In genomic region chr19:14446336-14447036, GRCh38 we compare ENCODE assay signal across 20 cellular contexts. TPM values are rescaled to one million over a fixed set of nuclear protein-coding genes. Genes with fewer than 3 reads are reported as not detected.
DNase-seq lines count a peak whose midpoint lies in the region; ATAC-seq, FAIRE-seq and TF ChIP-seq lines count a peak whose summit lies in the region.
"Had no signal": no experiment of that assay in that cellular context is flagged by ENCODE, and none has a peak within 500 bp of the region (broad histone marks: within the 10 kb centered on the region; RNA-seq: fewer than 3 reads in every experiment).

No MANE protein-coding gene starts in this region.

- H3K27ac Mint-ChIP-seq in CD4-positive, CD25-positive, alpha-beta regulatory T cell = peak overlapping the region in 2 of 3 donors; percentile 47 to 52
- peak overlapping the region in 4 of 6 donors; percentile 43 to 80 (median 60) for H3K27ac Mint-ChIP-seq in immature natural killer cell
- H3K27ac Mint-ChIP-seq: CD8-positive, alpha-beta T cell had no signal

- no peak for ATAC-seq in CD4-positive, CD25-positive, alpha-beta regulatory T cell (ENCODE audit: low read depth in 2 of 2)
- ATAC-seq in GM12878 = no peak
- ATAC-seq: A549; CD8-positive, alpha-beta T cell had no signal

- H3K4me3 ChIP-seq in CD4-positive, CD25-positive, alpha-beta regulatory T cell (ENCODE audit: low read depth, low read length) = no peak overlapping the region
- no peak overlapping the region for H3K4me3 ChIP-seq in GM12878
- H3K4me3 ChIP-seq: A549, HAP-1 had no signal

- intact Hi-C loops in GM12878 (cut with micrococcal nuclease; ENCODE audit: unreplicated experiment) = no loop called here

- TF ChIP-seq RAD21 in GM12878 (IDR thresholded peaks at IDR 0.05; ENCODE audit: insufficient read depth, low read depth, low read length) = no peak

- peaks cover 3% of the 10 kb centered on the region; the same call in 1 of the 2 replicates for H3K79me2 ChIP-seq in GM12878 (ENCODE audit: control insufficient read depth, insufficient read depth, low read length)

- no peak for DNase-seq in CD4-positive, CD25-positive, alpha-beta regulatory T cell
- peak; percentile 5 for DNase-seq in D341Med (ENCODE audit: low spot score)
- no peak for DNase-seq in GM12878 (ENCODE audit: low read depth, low spot score)
- no peak for DNase-seq in immature natural killer cell
- no peak for DNase-seq in GDM1 (lab: John Stamatoyannopoulos, UW)
- no peak for DNase-seq in OCI-M2 (lab: John Stamatoyannopoulos, UW; ENCODE audit: unreplicated experiment)
- no peak for DNase-seq in DMS153 treated with DMSO at 0.1 percent for 48 hours (lab: John Stamatoyannopoulos, UW; ENCODE audit: unreplicated experiment)
- no peak for DNase-seq in dedifferentiated amniotic fluid mesenchymal stem cell (ENCODE audit: extremely low spot score)
- DNase-seq: BE2C; CD8-positive, alpha-beta T cell; COR-L47; DMS53; GOT3; IMR-90; KG1 had no signal

- H3K9ac ChIP-seq in GM12878 (ENCODE audit: control insufficient read depth, insufficient read depth, low read length) = no peak overlapping the region

- no peak overlapping the region for H3K4me3 Mint-ChIP-seq in CD4-positive, CD25-positive, alpha-beta regulatory T cell
- H3K4me3 Mint-ChIP-seq in immature natural killer cell = no peak overlapping the region
- H3K4me3 Mint-ChIP-seq: CD8-positive, alpha-beta T cell had no signal

- FAIRE-seq in GM12878 (lab: Jason Lieb, UNC) = no peak
- FAIRE-seq: A549, GM18507 had no signal

- RAD21 ChIA-PET in GM12878 (lab: Charles Lee; ENCODE audit: unreplicated experiment) = interaction anchor here (0.6 kb wide), 1 partner anchor 310 kb away, joined by 3 read pairs; no protein-coding TSS in a partner anchor

- peaks cover 87% of the 10 kb centered on the region for H3K36me3 ChIP-seq in CD4-positive, CD25-positive, alpha-beta regulatory T cell (ENCODE audit: control insufficient read depth, insufficient read depth, low read length)
- peaks cover 35 to 57% of the 10 kb centered on the region in 2 experiments for H3K36me3 ChIP-seq in GM12878 (ENCODE audit: control insufficient read depth in 2 of 2, insufficient read depth in 2 of 2, low read length in 1 of 2)

- no peak overlapping the region for H2AFZ ChIP-seq in GM12878 (ENCODE audit: control insufficient read depth, low read depth, low read length)

- POLR2A ChIA-PET in GM12878 (lab: Charles Lee) = no interaction called here

- TF ChIP-seq EP300 in GM12878 (IDR thresholded peaks at IDR 0.05; ENCODE audit: borderline replicate concordance in 1 of 2, control insufficient read depth in 1 of 2, low read depth in 2 of 2, low read length in 2 of 2) = no peak

- H4K20me1 ChIP-seq in GM12878 (ENCODE audit: control insufficient read depth, insufficient read depth) = no peaks in the 10 kb centered on the region; the same call in 1 of the 2 replicates

- no peak for TF ChIP-seq POLR2A in GM12878 (IDR thresholded peaks at IDR 0.05; ENCODE audit: low read depth, low read length)

- no peaks in the 10 kb centered on the region for H3K27me3 ChIP-seq in CD4-positive, CD25-positive, alpha-beta regulatory T cell (ENCODE audit: control insufficient read depth, insufficient read depth, low read length)
- H3K27me3 ChIP-seq in GM12878 (replicated peaks in 1 of 2; ENCODE audit: control insufficient read depth in 2 of 2, insufficient read depth in 2 of 2, low read length in 1 of 2) = no peaks in the 10 kb centered on the region
- H3K27me3 ChIP-seq: BE2C had no signal

- SMC1A ChIA-PET in GM12878 (lab: Charles Lee; ENCODE audit: uncharacterized antibody, unreplicated experiment) = no interaction called here

- H3K4me1 Mint-ChIP-seq in CD4-positive, CD25-positive, alpha-beta regulatory T cell = peaks cover 0 to 47% (median 20%) of the 10 kb centered on the region in 4 donors
- peaks cover 43 to 46% of the 10 kb centered on the region in 2 donors for H3K4me1 Mint-ChIP-seq in immature natural killer cell

- no peak overlapping the region for H3K4me2 ChIP-seq in GM12878 (ENCODE audit: control insufficient read depth, insufficient read depth)
- H3K4me2 ChIP-seq: A549 had no signal

- in situ Hi-C loops in GM12878 (cut with MboI) = no loop called here

- no peak for TF ChIP-seq CTCF in GM12878 (IDR thresholded peaks at IDR 0.05 in 2 of 3, conservative IDR thresholded peaks at IDR 0.05 in 1 of 3; ENCODE audit: control insufficient read depth in 2 of 3, extremely low read depth in 1 of 3, insufficient read depth in 1 of 3, low read depth in 3 of 3, low read length in 3 of 3)

- CTCF ChIA-PET in GM12878 (lab: Yijun Ruan, JAX) = interaction anchor here (0.7 to 0.8 kb wide), 2 partner anchors 14 to 33 kb away, joined by 3 read pairs; no protein-coding TSS in a partner anchor

- H3K9me3 ChIP-seq in CD4-positive, CD25-positive, alpha-beta regulatory T cell (ENCODE audit: control insufficient read depth in 2 of 2, low read length in 2 of 2) = no peaks in the 10 kb centered on the region
- H3K9me3 ChIP-seq in GM12878 (replicated peaks; ENCODE audit: control insufficient read depth, insufficient read depth, low read length) = no peaks in the 10 kb centered on the region; the same call in 2 of the 3 replicates
- H3K9me3 ChIP-seq: A549, BE2C, HAP-1 had no signal

- H3K36me3 Mint-ChIP-seq in CD4-positive, CD25-positive, alpha-beta regulatory T cell = peaks cover 50% of the 10 kb centered on the region
- H3K36me3 Mint-ChIP-seq in immature natural killer cell = peaks cover 32 to 52% (median 40%) of the 10 kb centered on the region in 3 donors

- no peak overlapping the region for H3K27ac ChIP-seq in CD4-positive, CD25-positive, alpha-beta regulatory T cell (ENCODE audit: insufficient read depth, low read length, poor library complexity, severe bottlenecking)
- no peak overlapping the region for H3K27ac ChIP-seq in GM12878 (ENCODE audit: control insufficient read depth, insufficient read depth)
- H3K27ac ChIP-seq: A549, C4-2B, HL-60 had no signal

- H3K9me3 Mint-ChIP-seq in CD4-positive, CD25-positive, alpha-beta regulatory T cell = no peaks in the 10 kb centered on the region
- no peaks in the 10 kb centered on the region for H3K9me3 Mint-ChIP-seq in immature natural killer cell
- H3K9me3 Mint-ChIP-seq: CD8-positive, alpha-beta T cell had no signal

- 99% methylated on average over 10 of the region's 10 CpGs for WGBS in GM12878 (ENCODE audit: insufficient coverage, insufficient replicate concordance, low lambda C conversion rate, missing lambda C conversion rate)

- BruUV-seq in GM12878 (replicated peaks; lab: Mats Ljungman, UMichigan) = no TSS peak

- H3K27me3 Mint-ChIP-seq in CD4-positive, CD25-positive, alpha-beta regulatory T cell = no peaks in the 10 kb centered on the region
- peaks cover 4 to 6% (median 4%) of the 10 kb centered on the region in 3 donors for H3K27me3 Mint-ChIP-seq in immature natural killer cell (ENCODE audit: low read depth in 3 of 3)

- H3K4me1 ChIP-seq in CD4-positive, CD25-positive, alpha-beta regulatory T cell (ENCODE audit: control insufficient read depth, insufficient read depth, low read length, poor library complexity, severe bottlenecking) = peaks cover 10% of the 10 kb centered on the region
- H3K4me1 ChIP-seq in GM12878 (ENCODE audit: control insufficient read depth, insufficient read depth, low read length) = no peaks in the 10 kb centered on the region
- H3K4me1 ChIP-seq: A549, BE2C, HAP-1 had no signal

RNA-seq across cellular contexts. Expression of gene PKN1, which starts 13.4 kb away (rescaled TPM):
- 151 TPM for total RNA-seq in CD4-positive, CD25-positive, alpha-beta regulatory T cell
- 10 to 100 TPM; 43.2 to 61.7 (median 52.1) TPM for polyA plus RNA-seq in CD4-positive, CD25-positive, alpha-beta regulatory T cell
- total RNA-seq in GM12878 (2013; cell fraction: nucleolus; rRNA removed) = 65.2 and 69.3 TPM in 2 replicates
- 68.0 and 80.0 TPM in 2 replicates for total RNA-seq in GM12878 (2014; rRNA removed)
- total RNA-seq in GM12878 (2014; rRNA removed; fragmentation: Illumina TruSeq; extraction: Trizol) = 47.8 and 54.2 TPM in 2 replicates
- total RNA-seq in GM12878 (2021) = 189 and 202 TPM in 2 replicates
- polyA plus RNA-seq in GM12878 (2011; ENCODE audit: low read depth) = 24.3 TPM
- 26.0 and 49.8 TPM in 2 replicates for polyA plus RNA-seq in GM12878 (2011; rRNA removed)
- polyA plus RNA-seq in GM12878 (2011; cell fraction: cytosol; rRNA removed) = 60.4 and 77.2 TPM in 2 replicates
- 89.7 and 112 TPM in 2 replicates for polyA plus RNA-seq in GM12878 (2011; cell fraction: nucleus; rRNA removed)
- 75.7 and 100 TPM in 2 replicates for polyA plus RNA-seq in GM12878 (2012)
- polyA plus RNA-seq in GM12878 (2014; fragmentation: Illumina TruSeq; extraction: Trizol) = 18.9 and 45.4 TPM in 2 replicates
- polyA plus RNA-seq in GM12878 (2014; fragmentation: Nextera tagmentation; extraction: Ambion mirVana) = 1 to 10 TPM; 1.0 to 1.4 TPM
- 77.3 and 91.2 TPM in 2 replicates for polyA plus RNA-seq in GM12878 (2014; rRNA removed)
- 10 to 100 TPM; 51.3 to 60.1 TPM for polyA plus RNA-seq in GM12878 (2016; fragmentation: Nextera tagmentation; extraction: Ambion mirVana)
- 59.2 and 121 TPM in 2 replicates for polyA minus RNA-seq in GM12878 (2011; rRNA and poly(A)+ RNA removed)
- polyA minus RNA-seq in GM12878 (2011; cell fraction: cytosol; rRNA and poly(A)+ RNA removed) = 51.6 and 70.8 TPM in 2 replicates
- 17.0 and 26.6 TPM in 2 replicates for polyA minus RNA-seq in GM12878 (2011; cell fraction: nucleus; rRNA and poly(A)+ RNA removed)
- polyA plus RNA-seq in immature natural killer cell = 10 to 100 TPM; 74.3 to 94.6 (median 84.7) TPM

RNA-seq across cellular contexts. Expression of gene DDX39A, which starts 27.3 kb away (rescaled TPM):
- total RNA-seq in CD4-positive, CD25-positive, alpha-beta regulatory T cell = 232 TPM
- polyA plus RNA-seq in CD4-positive, CD25-positive, alpha-beta regulatory T cell = 100 to 1,000 TPM; 110 to 150 (median 125) TPM
- 162 and 204 TPM in 2 replicates for total RNA-seq in GM12878 (2013; cell fraction: nucleolus; rRNA removed)
- total RNA-seq in GM12878 (2014; rRNA removed) (248 and 280 TPM in 2 replicates), GM12878 (2014; rRNA removed; fragmentation: Illumina TruSeq; extraction: Trizol) (109 and 116 TPM in 2 replicates), GM12878 (2021) (218 and 236 TPM in 2 replicates)
- polyA plus RNA-seq in GM12878 (2011; ENCODE audit: low read depth) = 90.3 TPM
- polyA plus RNA-seq in GM12878 (2011; rRNA removed) (56.8 and 134 TPM in 2 replicates), GM12878 (2014; fragmentation: Illumina TruSeq; extraction: Trizol) (40.7 and 113 TPM in 2 replicates), GM12878 (2014; fragmentation: Nextera tagmentation; extraction: Ambion mirVana) (100 to 1,000 TPM; 168 to 212 TPM), GM12878 (2014; rRNA removed) (249 and 298 TPM in 2 replicates), GM12878 (2016; fragmentation: Nextera tagmentation; extraction: Ambion mirVana) (100 to 1,000 TPM; 356 to 378 TPM), immature natural killer cell (100 to 1,000 TPM; 117 to 177 (median 144) TPM)
- 158 and 220 TPM in 2 replicates for polyA plus RNA-seq in GM12878 (2011; cell fraction: cytosol; rRNA removed)
- polyA plus RNA-seq in GM12878 (2011; cell fraction: nucleus; rRNA removed) = 1,234 and 1,343 TPM in 2 replicates
- 147 and 173 TPM in 2 replicates for polyA plus RNA-seq in GM12878 (2012)
- polyA minus RNA-seq in GM12878 (2011; rRNA and poly(A)+ RNA removed) = 84.7 and 109 TPM in 2 replicates
- 46.0 and 52.9 TPM in 2 replicates for polyA minus RNA-seq in GM12878 (2011; cell fraction: cytosol; rRNA and poly(A)+ RNA removed)
- polyA minus RNA-seq in GM12878 (2011; cell fraction: nucleus; rRNA and poly(A)+ RNA removed) = 125 and 175 TPM in 2 replicates

RNA-seq across cellular contexts. Expression of gene PTGER1, which starts 28.7 kb away (rescaled TPM):
- not detected for total RNA-seq in CD4-positive, CD25-positive, alpha-beta regulatory T cell
- not detected for polyA plus RNA-seq in CD4-positive, CD25-positive, alpha-beta regulatory T cell
- not detected in 2 replicates for total RNA-seq in GM12878 (2013; cell fraction: nucleolus; rRNA removed)
- total RNA-seq in GM12878 (2014; rRNA removed) (not detected in 2 replicates), GM12878 (2014; rRNA removed; fragmentation: Illumina TruSeq; extraction: Trizol) (not detected in 2 replicates), GM12878 (2021) (not detected in 2 replicates)
- polyA plus RNA-seq in GM12878 (2011; ENCODE audit: low read depth) = not detected
- polyA plus RNA-seq in GM12878 (2011; rRNA removed) (not detected in 2 replicates), GM12878 (2014; fragmentation: Illumina TruSeq; extraction: Trizol) (not detected in 2 replicates), GM12878 (2014; fragmentation: Nextera tagmentation; extraction: Ambion mirVana) (not detected), GM12878 (2014; rRNA removed) (not detected in 2 replicates), GM12878 (2016; fragmentation: Nextera tagmentation; extraction: Ambion mirVana) (not detected), immature natural killer cell (1 to 10 TPM in 1 of 3 donors, under 1 TPM in 1, not detected in 1; 0.17 to 1.2 TPM)
- polyA plus RNA-seq in GM12878 (2011; cell fraction: cytosol; rRNA removed) = not detected in 2 replicates
- not detected in 2 replicates for polyA plus RNA-seq in GM12878 (2011; cell fraction: nucleus; rRNA removed)
- polyA plus RNA-seq in GM12878 (2012) = not detected in 2 replicates
- not detected in 2 replicates for polyA minus RNA-seq in GM12878 (2011; rRNA and poly(A)+ RNA removed)
- not detected in 2 replicates for polyA minus RNA-seq in GM12878 (2011; cell fraction: cytosol; rRNA and poly(A)+ RNA removed)
- polyA minus RNA-seq in GM12878 (2011; cell fraction: nucleus; rRNA and poly(A)+ RNA removed) = not detected in 2 replicates

RNA-seq across cellular contexts. Expression of gene GIPC1, which starts 49.4 kb away (rescaled TPM):
- total RNA-seq in CD4-positive, CD25-positive, alpha-beta regulatory T cell = 37.5 TPM
- 10 to 100 TPM; 44.0 to 62.0 (median 55.7) TPM for polyA plus RNA-seq in CD4-positive, CD25-positive, alpha-beta regulatory T cell
- 6.6 and 6.9 TPM in 2 replicates for total RNA-seq in GM12878 (2013; cell fraction: nucleolus; rRNA removed)
- total RNA-seq in GM12878 (2014; rRNA removed) = 23.4 and 24.1 TPM in 2 replicates
- total RNA-seq in GM12878 (2014; rRNA removed; fragmentation: Illumina TruSeq; extraction: Trizol) = 7.0 and 11.3 TPM in 2 replicates
- total RNA-seq in GM12878 (2021) = 19.9 and 21.2 TPM in 2 replicates
- polyA plus RNA-seq in GM12878 (2011; ENCODE audit: low read depth) = 4.5 TPM
- polyA plus RNA-seq in GM12878 (2011; rRNA removed) = 6.4 and 11.2 TPM in 2 replicates
- polyA plus RNA-seq in GM12878 (2011; cell fraction: cytosol; rRNA removed) = 13.5 and 21.3 TPM in 2 replicates
- 11.9 and 15.0 TPM in 2 replicates for polyA plus RNA-seq in GM12878 (2011; cell fraction: nucleus; rRNA removed)
- 11.9 and 12.5 TPM in 2 replicates for polyA plus RNA-seq in GM12878 (2012)
- polyA plus RNA-seq in GM12878 (2014; fragmentation: Illumina TruSeq; extraction: Trizol) = 1.0 and 5.0 TPM in 2 replicates
- 1 to 10 TPM in 1 of 2 experiments, under 1 TPM in 1; 0.47 to 1.0 TPM for polyA plus RNA-seq in GM12878 (2014; fragmentation: Nextera tagmentation; extraction: Ambion mirVana)
- 21.4 and 24.1 TPM in 2 replicates for polyA plus RNA-seq in GM12878 (2014; rRNA removed)
- polyA plus RNA-seq in GM12878 (2016; fragmentation: Nextera tagmentation; extraction: Ambion mirVana) = 10 to 100 TPM; 15.9 to 18.0 TPM
- polyA minus RNA-seq in GM12878 (2011; rRNA and poly(A)+ RNA removed) = 4.3 and 6.5 TPM in 2 replicates
- polyA minus RNA-seq in GM12878 (2011; cell fraction: cytosol; rRNA and poly(A)+ RNA removed) = 27.1 and 42.4 TPM in 2 replicates
- 4.0 and 8.5 TPM in 2 replicates for polyA minus RNA-seq in GM12878 (2011; cell fraction: nucleus; rRNA and poly(A)+ RNA removed)
- 10 to 100 TPM; 42.0 to 49.0 (median 47.0) TPM for polyA plus RNA-seq in immature natural killer cell
